ENCODE assay signal across 8 cellular contexts in genomic region chr5:40679998-40680681, GRCh38. TPM values are rescaled to one million over a fixed set of nuclear protein-coding genes. Genes with fewer than 3 reads are reported as not detected.
A peak's percentile ranks its signal among the peaks of the same experiment; 100 is the strongest.
DNase-seq lines count a peak whose midpoint lies in the region; ATAC-seq, FAIRE-seq and TF ChIP-seq lines count a peak whose summit lies in the region.

No MANE protein-coding gene starts in this region.

- no peaks in the 10 kb centered on the region for H3K9me3 Mint-ChIP-seq in osteocyte (ENCODE audit: unreplicated experiment)

- H3K4me3 Mint-ChIP-seq in osteocyte (ENCODE audit: unreplicated experiment): peak overlapping the region; percentile 99

- no peak for FAIRE-seq in urothelium cell line (lab: Jason Lieb, UNC)

- TF ChIP-seq CTCF in osteocyte (IDR thresholded peaks at IDR 0.05): no peak

- H3K27ac Mint-ChIP-seq in osteocyte (ENCODE audit: unreplicated experiment): peak overlapping the region; percentile 95

- no peaks in the 10 kb centered on the region for H3K27me3 Mint-ChIP-seq in osteocyte (ENCODE audit: unreplicated experiment)

- peaks cover 42% of the 10 kb centered on the region for H3K36me3 Mint-ChIP-seq in osteocyte (ENCODE audit: unreplicated experiment)

- peak; percentile 58 for DNase-seq in activated T-cell treated with anti-CD3 and anti-CD28 coated beads, Interleukin-2, amount 50 U/mL, for 1 hour
- DNase-seq in activated T-cell treated with anti-CD3 and anti-CD28 coated beads for 4 hours (no peak), fibroblast of peridontal ligament (ENCODE audit: extremely low read depth) (peak; percentile 28), osteocyte (ENCODE audit: extremely low spot score, unreplicated experiment) (no peak), urothelium cell line (ENCODE audit: low spot score) (no peak), NCI-H187 treated with DMSO at 0.1 percent for 48 hours (lab: John Stamatoyannopoulos, UW) (no peak)
- DNase-seq in activated CD4-positive, alpha-beta T cell treated with anti-CD3 and anti-CD28 coated beads for 48 hours: peak; percentile 46

- H3K4me1 Mint-ChIP-seq in osteocyte (ENCODE audit: unreplicated experiment): peaks cover 42% of the 10 kb centered on the region

- peak; percentile 16 for ATAC-seq in HG03135 (IDR thresholded peaks at IDR 0.05; ENCODE audit: unreplicated experiment)

RNA-seq across cellular contexts. Expression of gene PTGER4, which starts 0.4 kb away (rescaled TPM):
- total RNA-seq in osteocyte: 68.0 and 70.0 TPM in 2 replicates

Comparison
In these comparisons a context has a peak if more than half of its experiments do, and no peak if none do; other contexts are left out.
1. DNase-seq: peak in activated T-cell treated with anti-CD3 and anti-CD28 coated beads, Interleukin-2, amount 50 U/mL, for 1 hour (single experiment), activated CD4-positive, alpha-beta T cell treated with anti-CD3 and anti-CD28 coated beads for 48 hours (single experiment) and fibroblast of peridontal ligament (single experiment); none in activated T-cell treated with anti-CD3 and anti-CD28 coated beads for 4 hours (single experiment), osteocyte (single experiment), urothelium cell line (single experiment) and NCI-H187 treated with DMSO at 0.1 percent for 48 hours (single experiment).